Comparison of ENCODE assay signal across 8 cellular contexts in genomic region chr1:246444611-246445010, GRCh38.
"Had no signal": no experiment of that assay in that cellular context is flagged by ENCODE, and none has a peak within 500 bp of the region (broad histone marks: within the 10 kb centered on the region; RNA-seq: fewer than 3 reads in every experiment).

No MANE protein-coding gene starts in this region.

- DNase-seq: HFFc6, KG1 had no signal

- ATAC-seq: GM23338, HCT116, HepG2 had no signal

- H3K4me2 ChIP-seq: GM23338 had no signal

- H3K27ac ChIP-seq: HL-60 had no signal

- H3K36me3 Mint-ChIP-seq: IgD-negative memory B cell had no signal

- H2AFZ ChIP-seq: GM23338 had no signal

- H3K36me3 ChIP-seq: HAP-1 had no signal

- H3K4me3 ChIP-seq: GM23338, HAP-1 had no signal

- H3K27me3 Mint-ChIP-seq: IgD-negative memory B cell had no signal

- H3K27ac Mint-ChIP-seq: GM23338, HFFc6 had no signal

- H3K9me3 Mint-ChIP-seq: IgD-negative memory B cell had no signal

- H3K4me1 Mint-ChIP-seq: GM23338 had no signal

- H3K4me3 Mint-ChIP-seq: GM23338, HFFc6, IgD-negative memory B cell had no signal

- H3K9me3 ChIP-seq: HAP-1 had no signal
